8 cellular contexts compared by ENCODE assay signal in genomic region chr16:89687092-89687940, GRCh38. TPM values are rescaled to one million over a fixed set of nuclear protein-coding genes. Genes with fewer than 3 reads are reported as not detected.
DNase-seq lines count a peak whose midpoint lies in the region; ATAC-seq lines count a peak whose summit lies in the region.

No MANE protein-coding gene starts in this region.

- DNase-seq in NCI-H345 (lab: John Stamatoyannopoulos, UW) (peak; percentile 57), NCI-H345 treated with DMSO at 0.1 percent for 48 hours (lab: John Stamatoyannopoulos, UW; ENCODE audit: unreplicated experiment) (no peak), hepatic stellate cell (ENCODE audit: low spot score) (peak; percentile 60), skeletal muscle cell (ENCODE audit: low read depth) (no peak), NCI-H1930 (lab: John Stamatoyannopoulos, UW) (no peak)
- no peak for DNase-seq in activated naive CD8-positive, alpha-beta T cell treated with anti-CD3 and anti-CD28 coated beads for 36 hours

- H3K4me1 Mint-ChIP-seq in activated naive CD8-positive, alpha-beta T cell treated with anti-CD3 and anti-CD28 coated beads for 36 hours, result peaks cover 14% of the 10 kb centered on the region

- peak overlapping the region; percentile 85 for H3K27ac Mint-ChIP-seq in activated naive CD8-positive, alpha-beta T cell treated with anti-CD3 and anti-CD28 coated beads for 36 hours

- WGBS in HUES64, result 25% methylated on average over 42 of the region's 42 CpGs

- peaks cover 26% of the 10 kb centered on the region for H3K9me3 ChIP-seq in HUES64 (ENCODE audit: insufficient read depth, low read depth, low read length)

- H3K27me3 Mint-ChIP-seq in activated naive CD8-positive, alpha-beta T cell treated with anti-CD3 and anti-CD28 coated beads for 36 hours, result no peaks in the 10 kb centered on the region

- peaks cover 24% of the 10 kb centered on the region for H3K36me3 Mint-ChIP-seq in activated naive CD8-positive, alpha-beta T cell treated with anti-CD3 and anti-CD28 coated beads for 36 hours

- H3K4me3 ChIP-seq in HUES64 (ENCODE audit: low read length), result peak overlapping the region; percentile 87
- peak overlapping the region; percentile 82 for H3K4me3 ChIP-seq in skeletal muscle cell (ENCODE audit: low read depth, low read length)

- no peaks in the 10 kb centered on the region for H3K27me3 ChIP-seq in HUES64 (ENCODE audit: insufficient read depth, low read length)

- H3K4me1 ChIP-seq in HUES64 (ENCODE audit: insufficient read depth, low read length), result peaks cover 7% of the 10 kb centered on the region; the same call in 1 of the 2 replicates

- peak; percentile 37 for ATAC-seq in GM21529 (IDR thresholded peaks at IDR 0.05; ENCODE audit: unreplicated experiment)

- peak overlapping the region; percentile 91 for H3K4me3 Mint-ChIP-seq in activated naive CD8-positive, alpha-beta T cell treated with anti-CD3 and anti-CD28 coated beads for 36 hours

- peaks cover 55% of the 10 kb centered on the region for H3K36me3 ChIP-seq in HUES64 (ENCODE audit: insufficient read depth, low read length)

- peak overlapping the region; percentile 99 for H3K27ac ChIP-seq in HUES64 (ENCODE audit: low read depth, low read length)

- peak overlapping the region; percentile 95 for H3K9ac ChIP-seq in HUES64 (ENCODE audit: low read depth, low read length)

- peaks cover 2% of the 10 kb centered on the region for H3K9me3 Mint-ChIP-seq in activated naive CD8-positive, alpha-beta T cell treated with anti-CD3 and anti-CD28 coated beads for 36 hours

RNA-seq across cellular contexts. Expression of gene CDK10, which starts 0.8 kb away (rescaled TPM):
- 48.4 TPM for polyA plus RNA-seq in HUES64 (2013, experiment 1 of 2)
- 54.0 TPM for polyA plus RNA-seq in HUES64 (2013, experiment 2 of 2)
- total RNA-seq in activated naive CD8-positive, alpha-beta T cell treated with anti-CD3 and anti-CD28 coated beads for 36 hours, result 10 to 100 TPM; 72.9 to 77.0 TPM

RNA-seq across cellular contexts. Expression of gene SPATA2L, which starts 14.2 kb away (rescaled TPM):
- polyA plus RNA-seq in HUES64 (2013, experiment 1 of 2), result 5.8 TPM
- 5.8 TPM for polyA plus RNA-seq in HUES64 (2013, experiment 2 of 2)
- total RNA-seq in activated naive CD8-positive, alpha-beta T cell treated with anti-CD3 and anti-CD28 coated beads for 36 hours, result 1 to 10 TPM; 3.2 to 3.3 TPM

RNA-seq across cellular contexts. Expression of gene SPATA33, which starts 29.7 kb away (rescaled TPM):
- polyA plus RNA-seq in HUES64 (2013, experiment 1 of 2), result 14.7 TPM
- 18.6 TPM for polyA plus RNA-seq in HUES64 (2013, experiment 2 of 2)
- total RNA-seq in activated naive CD8-positive, alpha-beta T cell treated with anti-CD3 and anti-CD28 coated beads for 36 hours, result 10 to 100 TPM in 1 of 2 experiments, 1 to 10 TPM in 1; 7.0 to 10.2 TPM

RNA-seq across cellular contexts. Expression of gene CHMP1A, which starts 29.8 kb away (rescaled TPM):
- 42.9 TPM for polyA plus RNA-seq in HUES64 (2013, experiment 1 of 2)
- 41.2 TPM for polyA plus RNA-seq in HUES64 (2013, experiment 2 of 2)
- 10 to 100 TPM; 70.7 to 73.9 TPM for total RNA-seq in activated naive CD8-positive, alpha-beta T cell treated with anti-CD3 and anti-CD28 coated beads for 36 hours

RNA-seq across cellular contexts. Expression of gene VPS9D1, which starts 33.4 kb away (rescaled TPM):
- 3.5 TPM for polyA plus RNA-seq in HUES64 (2013, experiment 1 of 2)
- 7.5 TPM for polyA plus RNA-seq in HUES64 (2013, experiment 2 of 2)
- 1 to 10 TPM; 1.6 TPM for total RNA-seq in activated naive CD8-positive, alpha-beta T cell treated with anti-CD3 and anti-CD28 coated beads for 36 hours

Comparison
In these comparisons a context has a peak if more than half of its experiments do, and no peak if none do; other contexts are left out.
1. DNase-seq: peak in NCI-H345 (single experiment) and hepatic stellate cell (single experiment); none in NCI-H345 treated with DMSO at 0.1 percent for 48 hours (single experiment), activated naive CD8-positive, alpha-beta T cell treated with anti-CD3 and anti-CD28 coated beads for 36 hours (single experiment), skeletal muscle cell (single experiment) and NCI-H1930 (0 of 2).